In genomic region chr1:162220009-162220539, GRCh38 we compare ENCODE assay signal across 23 cellular contexts.
"Had no signal": no experiment of that assay in that cellular context is flagged by ENCODE, and none has a peak within 500 bp of the region (broad histone marks: within the 10 kb centered on the region; RNA-seq: fewer than 3 reads in every experiment).

No MANE protein-coding gene starts in this region.

- H3K4me3 Mint-ChIP-seq: memory B cell; natural killer cell; stimulated activated naive B cell treated with anti-CD40 and anti-IgM and Interleukin-4, amounts not matched to agents 10 μg/mL and 1 μg/mL and 100 μg/mL, for 72 hours; stimulated activated naive CD8-positive, alpha-beta T cell treated with anti-CD3 and anti-CD28 coated beads, Interleukin-15, Interleukin-2, amounts not matched to agents 100 ng/mL and 50 ng/mL, for 24 hours had no signal

- H3K4me3 ChIP-seq: coronary artery, esophagus squamous epithelium, heart right ventricle, lung, pancreas, right lobe of liver, thoracic aorta, tibial nerve, upper lobe of left lung had no signal

- H3K4me1 Mint-ChIP-seq: memory B cell; natural killer cell; stimulated activated naive B cell treated with anti-CD40 and anti-IgM and Interleukin-4, amounts not matched to agents 10 μg/mL and 1 μg/mL and 100 μg/mL, for 72 hours had no signal

- H3K9me3 Mint-ChIP-seq: memory B cell; natural killer cell; stimulated activated naive B cell treated with anti-CD40 and anti-IgM and Interleukin-4, amounts not matched to agents 10 μg/mL and 1 μg/mL and 100 μg/mL, for 72 hours; stimulated activated naive CD8-positive, alpha-beta T cell treated with anti-CD3 and anti-CD28 coated beads, Interleukin-15, Interleukin-2, amounts not matched to agents 100 ng/mL and 50 ng/mL, for 24 hours had no signal

- H3K27me3 ChIP-seq: esophagus squamous epithelium, heart right ventricle, neutrophil, pancreas, right lobe of liver, tibial nerve, upper lobe of left lung had no signal

- DNase-seq: dermis blood vessel endothelial cell; effector memory CD4-positive, alpha-beta T cell; erythroblast; esophagus squamous epithelium; foreskin melanocyte; glutamatergic neuron; heart right ventricle; hypothalamus; natural killer cell; pancreas; right lobe of liver; small intestine; stimulated activated CD4-positive, alpha-beta T cell treated with anti-CD3 and anti-CD28 coated beads, Interleukin-15, amount 100 ng/mL, for 24 hours; stimulated activated CD4-positive, alpha-beta T cell treated with anti-CD3 and anti-CD28 coated beads, Interleukin-2, amount 100 ng/mL, for 48 hours; stimulated activated naive B cell treated with anti-CD40 and anti-IgM and Interleukin-4, amounts not matched to agents 10 μg/mL and 1 μg/mL and 100 μg/mL, for 72 hours; upper lobe of left lung had no signal

- ATAC-seq: heart right ventricle; natural killer cell; pancreas; right lobe of liver; stimulated activated naive B cell treated with anti-CD40 and anti-IgM and Interleukin-4, amounts not matched to agents 10 μg/mL and 1 μg/mL and 100 μg/mL, for 72 hours had no signal

- H3K27ac ChIP-seq: coronary artery, esophagus squamous epithelium, heart right ventricle, neutrophil, pancreas, right lobe of liver, thoracic aorta, tibial nerve had no signal

- H3K4me1 ChIP-seq: esophagus squamous epithelium had no signal

- H3K36me3 ChIP-seq: esophagus squamous epithelium, heart right ventricle, neutrophil, pancreas, right lobe of liver, thoracic aorta, tibial nerve, upper lobe of left lung had no signal

- H3K36me3 Mint-ChIP-seq: memory B cell; natural killer cell; stimulated activated naive B cell treated with anti-CD40 and anti-IgM and Interleukin-4, amounts not matched to agents 10 μg/mL and 1 μg/mL and 100 μg/mL, for 72 hours had no signal

- H3K27ac Mint-ChIP-seq: memory B cell; natural killer cell; stimulated activated naive B cell treated with anti-CD40 and anti-IgM and Interleukin-4, amounts not matched to agents 10 μg/mL and 1 μg/mL and 100 μg/mL, for 72 hours; stimulated activated naive CD8-positive, alpha-beta T cell treated with anti-CD3 and anti-CD28 coated beads, Interleukin-15, Interleukin-2, amounts not matched to agents 100 ng/mL and 50 ng/mL, for 24 hours had no signal

- H3K9me3 ChIP-seq: esophagus squamous epithelium, heart right ventricle, neutrophil, pancreas, right lobe of liver, thoracic aorta, tibial nerve, upper lobe of left lung had no signal
